ENCODE assay signal across 23 cellular contexts in the genomic region with DNA sequence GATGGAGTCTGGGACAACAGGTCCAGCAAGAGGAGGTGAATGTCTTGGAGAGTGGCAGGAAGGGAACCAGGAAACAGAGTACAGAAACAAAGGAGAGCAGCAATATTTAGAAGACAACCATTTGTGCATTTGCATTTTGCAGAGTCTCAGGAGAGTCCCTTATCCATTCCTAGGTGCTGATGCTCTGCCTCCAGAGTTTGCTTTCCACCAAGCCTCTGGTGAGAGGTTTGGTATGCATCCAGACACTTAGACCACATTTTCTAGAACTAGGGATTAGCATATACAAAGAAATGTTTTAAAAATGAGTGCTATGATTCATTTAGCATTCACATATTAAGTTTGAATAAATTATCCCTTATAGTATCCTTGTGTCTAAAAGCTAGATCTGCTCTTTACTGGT. TPM values are rescaled to one million over a fixed set of nuclear protein-coding genes. Genes with fewer than 3 reads are reported as not detected.
A peak's percentile ranks its signal among the peaks of the same experiment; 100 is the strongest.
DNase-seq lines count a peak whose midpoint lies in the region; ATAC-seq and TF ChIP-seq lines count a peak whose summit lies in the region.
"Had no signal": no experiment of that assay in that cellular context is flagged by ENCODE, and none has a peak within 500 bp of the region (broad histone marks: within the 10 kb centered on the region; RNA-seq: fewer than 3 reads in every experiment).

No MANE protein-coding gene starts in this region.

- H3K9me2 ChIP-seq in MM.1S (replicated peaks; ENCODE audit: insufficient read depth, low read length) = no peaks in the 10 kb centered on the region

- no peaks in the 10 kb centered on the region for H3K9me3 ChIP-seq in MM.1S (replicated peaks; ENCODE audit: insufficient read depth, low read length)
- H3K9me3 ChIP-seq: BE2C had no signal

- H2AFZ ChIP-seq in MM.1S (ENCODE audit: low read length) = no peak overlapping the region

- no peaks in the 10 kb centered on the region for H3K4me1 ChIP-seq in foreskin keratinocyte
- no peaks in the 10 kb centered on the region for H3K4me1 ChIP-seq in MM.1S (ENCODE audit: low read length)
- H3K4me1 ChIP-seq: BE2C had no signal

- no peak overlapping the region for H3K4me2 ChIP-seq in MM.1S (ENCODE audit: low read depth, low read length)

- H4K20me1 ChIP-seq in MM.1S (ENCODE audit: insufficient read depth, low read length) = no peaks in the 10 kb centered on the region

- H3K27me3 ChIP-seq in foreskin keratinocyte (no peaks in the 10 kb centered on the region), MM.1S (replicated peaks; ENCODE audit: insufficient read depth, low read length) (no peaks in the 10 kb centered on the region)

- DNase-seq in AG10803 (ENCODE audit: low read depth) = peak; percentile 47
- no peak for DNase-seq in WTC11 (ENCODE audit: low spot score)
- peak; percentile 18 for DNase-seq in astrocyte of the spinal cord (ENCODE audit: low read depth, low spot score)
- peak in 1 of 2 donors; percentile 28 for DNase-seq in foreskin keratinocyte
- no peak for DNase-seq in MM.1S
- DNase-seq in anterior cingulate cortex (lab: John Stamatoyannopoulos, UW) = no peak
- no peak for DNase-seq in NCI-H1105 (lab: John Stamatoyannopoulos, UW)
- DNase-seq: 8988T; BE2C; C1 segment of cervical spinal cord; CD4-positive, CD25-positive, alpha-beta regulatory T cell; CD8-positive, alpha-beta memory T cell; COR-L47; DMS 273 treated with DMSO at 0.1 percent for 48 hours; DMS53; DND-41; GDM1; GOT3; H7; IMR-90 had no signal

- H3K27ac Mint-ChIP-seq in WTC11 = no peak overlapping the region
- H3K27ac Mint-ChIP-seq: CD4-positive, CD25-positive, alpha-beta regulatory T cell; CD8-positive, alpha-beta memory T cell had no signal

- POLR2A ChIA-PET in WTC11 (lab: Charles Lee) = no interaction called here

- H3K4me3 Mint-ChIP-seq in WTC11 = no peak overlapping the region
- H3K4me3 Mint-ChIP-seq: CD4-positive, CD25-positive, alpha-beta regulatory T cell; CD8-positive, alpha-beta memory T cell had no signal

- CTCF ChIA-PET in WTC11 (lab: Charles Lee) = no interaction called here

- no peaks in the 10 kb centered on the region for H3F3A ChIP-seq in MM.1S (ENCODE audit: insufficient read depth, low read length)

- H3K4me1 Mint-ChIP-seq in WTC11 = no peaks in the 10 kb centered on the region
- H3K4me1 Mint-ChIP-seq: CD4-positive, CD25-positive, alpha-beta regulatory T cell; CD8-positive, alpha-beta memory T cell had no signal

- no peaks in the 10 kb centered on the region for H3K79me2 ChIP-seq in MM.1S (ENCODE audit: low read length)

- H3K4me3 ChIP-seq in AG10803 (ENCODE audit: low read length) = no peak overlapping the region
- H3K4me3 ChIP-seq in astrocyte of the spinal cord (ENCODE audit: low read depth, low read length) = no peak overlapping the region
- H3K4me3 ChIP-seq in MM.1S (ENCODE audit: low read length) = no peak overlapping the region
- H3K4me3 ChIP-seq: K562 had no signal

- in situ Hi-C loops in astrocyte of the spinal cord (cut with HindIII; ENCODE audit: low sequenced_read_pairs) = no loop called here

- no peak for TF ChIP-seq CTCF in AG10803 (conservative IDR thresholded peaks at IDR 0.05; ENCODE audit: low read length)
- TF ChIP-seq CTCF in WTC11 (IDR thresholded peaks at IDR 0.05) = no peak
- no peak for TF ChIP-seq CTCF in astrocyte of the spinal cord (IDR thresholded peaks at IDR 0.05; ENCODE audit: low read depth, low read length)
- no peak for TF ChIP-seq CTCF in foreskin keratinocyte (conservative IDR thresholded peaks at IDR 0.05)
- TF ChIP-seq CTCF in MM.1S (IDR thresholded peaks at IDR 0.05; ENCODE audit: low read length) = no peak

- H3K27ac ChIP-seq in foreskin keratinocyte (no peak overlapping the region), MM.1S (ENCODE audit: low read length) (no peak overlapping the region)

- no peaks in the 10 kb centered on the region for H3K27me3 Mint-ChIP-seq in WTC11 (ENCODE audit: low read depth)
- H3K27me3 Mint-ChIP-seq: CD4-positive, CD25-positive, alpha-beta regulatory T cell had no signal

- no peak for ATAC-seq in WTC11
- ATAC-seq in foreskin keratinocyte = peak; percentile 44
- no peak for ATAC-seq in HG03521 (IDR thresholded peaks at IDR 0.05; ENCODE audit: unreplicated experiment)
- ATAC-seq: K562 had no signal

- H3K9ac ChIP-seq in MM.1S (ENCODE audit: low read length) = no peak overlapping the region

- H3K36me3 ChIP-seq in MM.1S (replicated peaks; ENCODE audit: insufficient read depth, low read length) = no peaks in the 10 kb centered on the region
- H3K36me3 ChIP-seq: BE2C had no signal

- no peaks in the 10 kb centered on the region for H3K9me3 Mint-ChIP-seq in WTC11

- no peaks in the 10 kb centered on the region for H3K36me3 Mint-ChIP-seq in WTC11
- H3K36me3 Mint-ChIP-seq: CD4-positive, CD25-positive, alpha-beta regulatory T cell; CD8-positive, alpha-beta memory T cell had no signal

TF ChIP-seq in WTC11, 78 proteins besides CTCF, POLR2A, EP300 and RAD21:
- TF ChIP-seq NFATC4 (CRISPR knock-in tag; IDR thresholded peaks at IDR 0.05) (no peak), ZNF263 (CRISPR knock-in tag; IDR thresholded peaks at IDR 0.05; ENCODE audit: low read depth) (no peak), GABPB1 (CRISPR knock-in tag; IDR thresholded peaks at IDR 0.05) (no peak), TEAD4 (CRISPR knock-in tag; IDR thresholded peaks at IDR 0.05) (no peak), ZNF423 (CRISPR knock-in tag; IDR thresholded peaks at IDR 0.05) (no peak), SP1 (CRISPR knock-in tag; conservative IDR thresholded peaks at IDR 0.05) (no peak)
- TF ChIP-seq, protein P1, sequence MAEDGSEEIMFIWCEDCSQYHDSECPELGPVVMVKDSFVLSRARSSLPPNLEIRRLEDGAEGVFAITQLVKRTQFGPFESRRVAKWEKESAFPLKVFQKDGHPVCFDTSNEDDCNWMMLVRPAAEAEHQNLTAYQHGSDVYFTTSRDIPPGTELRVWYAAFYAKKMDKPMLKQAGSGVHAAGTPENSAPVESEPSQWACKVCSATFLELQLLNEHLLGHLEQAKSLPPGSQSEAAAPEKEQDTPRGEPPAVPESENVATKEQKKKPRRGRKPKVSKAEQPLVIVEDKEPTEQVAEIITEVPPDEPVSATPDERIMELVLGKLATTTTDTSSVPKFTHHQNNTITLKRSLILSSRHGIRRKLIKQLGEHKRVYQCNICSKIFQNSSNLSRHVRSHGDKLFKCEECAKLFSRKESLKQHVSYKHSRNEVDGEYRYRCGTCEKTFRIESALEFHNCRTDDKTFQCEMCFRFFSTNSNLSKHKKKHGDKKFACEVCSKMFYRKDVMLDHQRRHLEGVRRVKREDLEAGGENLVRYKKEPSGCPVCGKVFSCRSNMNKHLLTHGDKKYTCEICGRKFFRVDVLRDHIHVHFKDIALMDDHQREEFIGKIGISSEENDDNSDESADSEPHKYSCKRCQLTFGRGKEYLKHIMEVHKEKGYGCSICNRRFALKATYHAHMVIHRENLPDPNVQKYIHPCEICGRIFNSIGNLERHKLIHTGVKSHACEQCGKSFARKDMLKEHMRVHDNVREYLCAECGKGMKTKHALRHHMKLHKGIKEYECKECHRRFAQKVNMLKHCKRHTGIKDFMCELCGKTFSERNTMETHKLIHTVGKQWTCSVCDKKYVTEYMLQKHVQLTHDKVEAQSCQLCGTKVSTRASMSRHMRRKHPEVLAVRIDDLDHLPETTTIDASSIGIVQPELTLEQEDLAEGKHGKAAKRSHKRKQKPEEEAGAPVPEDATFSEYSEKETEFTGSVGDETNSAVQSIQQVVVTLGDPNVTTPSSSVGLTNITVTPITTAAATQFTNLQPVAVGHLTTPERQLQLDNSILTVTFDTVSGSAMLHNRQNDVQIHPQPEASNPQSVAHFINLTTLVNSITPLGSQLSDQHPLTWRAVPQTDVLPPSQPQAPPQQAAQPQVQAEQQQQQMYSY (CRISPR knock-in tag; IDR thresholded peaks at IDR 0.05) = peak; percentile 65; the same call in 1 of the 2 replicates

RNA-seq across cellular contexts. Expression of gene LRATD1, which starts 18.5 kb away (rescaled TPM):
- total RNA-seq in WTC11 (2021) (2.3 to 3.0 TPM (median 2.5 TPM) in 3 replicates), foreskin keratinocyte (8.0 and 9.5 TPM in 2 replicates)
- polyA plus RNA-seq in foreskin keratinocyte = 4.9 and 5.1 TPM in 2 replicates
- total RNA-seq: A673; CD4-positive, CD25-positive, alpha-beta regulatory T cell; CD8-positive, alpha-beta memory T cell had no signal
- polyA plus RNA-seq: CD4-positive, CD25-positive, alpha-beta regulatory T cell; CD8-positive, alpha-beta memory T cell had no signal

Comparison
In these comparisons a context has a peak if more than half of its experiments do, and no peak if none do; other contexts are left out.
1. DNase-seq: peak in AG10803 (single experiment) and astrocyte of the spinal cord (single experiment); none in WTC11 (single experiment), MM.1S (single experiment), anterior cingulate cortex (0 of 58) and NCI-H1105 (single experiment).